Comparison of ENCODE assay signal across 8 cellular contexts in genomic region chr17:67602974-67603373, GRCh38.
DNase-seq lines count a peak whose midpoint lies in the region; ATAC-seq, FAIRE-seq and TF ChIP-seq lines count a peak whose summit lies in the region.

No MANE protein-coding gene starts in this region.

- intact Hi-C loops in natural killer cell (cut with micrococcal nuclease): loop anchor here (1.0 kb wide), 1 partner anchor 229 kb away; no protein-coding TSS in a partner anchor

- TF ChIP-seq POLR2A in GM12892 (IDR thresholded peaks at IDR 0.05; ENCODE audit: low read depth, low read length): no peak

- peak; percentile 65 for FAIRE-seq in GM12892 (lab: Jason Lieb, UNC)

- no peak overlapping the region for H3K4me3 ChIP-seq in WI38 (ENCODE audit: low read depth, low read length)

- H3K36me3 Mint-ChIP-seq in natural killer cell: no peaks in the 10 kb centered on the region

- DNase-seq in AG08396 (ENCODE audit: low spot score): peak; percentile 44
- peak; percentile 44 for DNase-seq in GM12892 (ENCODE audit: insufficient read length)
- peak; percentile 54 for DNase-seq in NCI-H1092 treated with DMSO at 0.1 percent for 48 hours (lab: John Stamatoyannopoulos, UW)
- DNase-seq in dermis microvascular lymphatic vessel endothelial cell (ENCODE audit: low read depth in 2 of 2): peak; percentile 46 to 61
- DNase-seq in natural killer cell: peak; percentile 24
- DNase-seq in COLO829 (ENCODE audit: low spot score): no peak

- no peak overlapping the region for H3K4me3 Mint-ChIP-seq in natural killer cell

- peaks cover 36 to 40% of the 10 kb centered on the region in 2 donors for H3K4me1 Mint-ChIP-seq in natural killer cell

- H3K9me3 Mint-ChIP-seq in natural killer cell: no peaks in the 10 kb centered on the region

- H3K27ac Mint-ChIP-seq in natural killer cell: peak overlapping the region; percentile 5 to 45

- TF ChIP-seq CTCF in WI38 (IDR thresholded peaks at IDR 0.05; ENCODE audit: low read depth, low read length) (peak; percentile 36), natural killer cell (IDR thresholded peaks at IDR 0.05) (peak; percentile 65)

- ATAC-seq in natural killer cell (peak; percentile 46 to 95 (median 81)), GM18873 (IDR thresholded peaks at IDR 0.05; ENCODE audit: low FRiP score, unreplicated experiment) (no peak)

- no peaks in the 10 kb centered on the region for H3K27me3 Mint-ChIP-seq in natural killer cell (ENCODE audit: low read depth in 2 of 2)
